1 cellular context compared by ENCODE assay signal in genomic region chr11:45920531-45921477, GRCh38.
A peak's percentile ranks its signal among the peaks of the same experiment; 100 is the strongest.
TF ChIP-seq lines count a peak whose summit lies in the region.

No MANE protein-coding gene starts in this region.

TF ChIP-seq in H1, 55 proteins besides CTCF, POLR2A, EP300 and RAD21:
- TF ChIP-seq RXRA (IDR thresholded peaks at IDR 0.05; ENCODE audit: insufficient read depth, low read depth, low read length) (no peak), POLR2AphosphoS5 (IDR thresholded peaks at IDR 0.05; ENCODE audit: low read depth, low read length) (0 out of 2 replicates have a peak, but pooled peaks have one; percentile 3)
